8 cellular contexts compared by ENCODE assay signal in the genomic region with DNA sequence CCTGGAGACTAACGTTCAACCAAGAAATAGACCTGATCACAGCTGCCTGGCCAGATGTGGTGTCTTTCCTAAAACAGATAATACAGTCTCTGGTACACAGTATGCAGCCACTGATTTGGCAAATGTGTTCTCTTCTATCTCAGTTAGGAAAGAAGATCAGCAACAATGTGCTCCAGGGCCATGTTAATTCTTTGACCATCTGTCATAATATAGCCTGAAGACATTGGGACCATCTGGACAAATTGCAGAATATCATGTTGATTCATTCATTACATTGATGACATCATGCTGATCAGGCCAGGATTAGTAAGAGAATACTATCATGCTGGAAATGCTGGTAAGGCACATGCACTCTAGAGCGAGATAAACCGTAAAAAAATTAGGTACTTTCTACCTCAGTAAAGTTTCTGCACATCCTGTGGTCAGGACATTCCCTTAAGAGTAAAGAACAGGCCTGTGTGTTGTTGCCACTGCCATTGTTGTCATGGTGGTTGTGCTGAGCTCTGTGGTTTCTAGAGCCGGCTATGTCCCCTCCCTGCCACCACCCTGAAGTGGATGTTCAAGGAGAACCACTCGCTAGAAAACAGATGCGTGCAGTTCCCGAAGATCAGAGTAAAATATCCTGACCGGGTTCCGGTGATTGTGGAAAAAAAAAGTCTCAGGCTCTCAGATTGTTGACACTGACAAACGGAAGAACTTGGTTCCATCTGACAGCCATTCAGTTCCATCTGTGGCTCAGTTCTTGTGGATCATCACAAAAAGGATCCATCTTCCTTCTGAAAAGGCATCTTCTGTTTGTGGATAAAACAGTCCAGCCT. TPM values are rescaled to one million over a fixed set of nuclear protein-coding genes. Genes with fewer than 3 reads are reported as not detected.
A peak's percentile ranks its signal among the peaks of the same experiment; 100 is the strongest.
DNase-seq lines count a peak whose midpoint lies in the region; ATAC-seq and TF ChIP-seq lines count a peak whose summit lies in the region.

No MANE protein-coding gene starts in this region.

- no peaks in the 10 kb centered on the region for H3K9me3 Mint-ChIP-seq in activated naive CD4-positive, alpha-beta T cell treated with anti-CD3 and anti-CD28 coated beads, Interleukin-2, amount 50 U/mL, for 72 hours

- peak in 1 of 2 experiments; percentile 18; a peak in 1 of 4 replicates for TF ChIP-seq EP300 in SK-N-SH (IDR thresholded peaks at IDR 0.05; ENCODE audit: borderline replicate concordance in 1 of 2, low read depth in 1 of 2, low read length in 1 of 2)

- no peak for DNase-seq in activated naive CD4-positive, alpha-beta T cell treated with anti-CD3 and anti-CD28 coated beads, Interleukin-2, amount 50 U/mL, for 72 hours (ENCODE audit: low spot score in 2 of 2)
- no peak for DNase-seq in activated naive CD4-positive, alpha-beta T cell (lab: John Stamatoyannopoulos, UW)
- DNase-seq in SK-N-SH (peak; percentile 23), osteoblast (ENCODE audit: insufficient read length, low spot score, missing footprints) (peak; percentile 77), NCI-H2196 treated with DMSO at 0.1 percent for 48 hours (lab: John Stamatoyannopoulos, UW; ENCODE audit: unreplicated experiment) (no peak), GF-D8 (lab: John Stamatoyannopoulos, UW) (no peak), LoVo (ENCODE audit: low spot score) (no peak)

- H3K9me2 ChIP-seq in SK-N-SH = no peaks in the 10 kb centered on the region

- no peaks in the 10 kb centered on the region for H3F3A ChIP-seq in SK-N-SH (replicated peaks; ENCODE audit: insufficient read depth)

- H3K27me3 ChIP-seq in SK-N-SH (ENCODE audit: insufficient read depth) (no peaks in the 10 kb centered on the region), osteoblast (ENCODE audit: insufficient read depth, low read length) (no peaks in the 10 kb centered on the region)

- no peaks in the 10 kb centered on the region for H3K36me3 Mint-ChIP-seq in activated naive CD4-positive, alpha-beta T cell treated with anti-CD3 and anti-CD28 coated beads, Interleukin-2, amount 50 U/mL, for 72 hours

- H3K9me3 ChIP-seq in SK-N-SH (no peaks in the 10 kb centered on the region), osteoblast (ENCODE audit: low read depth, low read length) (no peaks in the 10 kb centered on the region)

- H2AFZ ChIP-seq in SK-N-SH (ENCODE audit: low read depth) (no peak overlapping the region), osteoblast (ENCODE audit: low read length) (no peak overlapping the region)

- H3K36me3 ChIP-seq in SK-N-SH (replicated peaks in 1 of 2; ENCODE audit: control insufficient read depth in 1 of 2, insufficient read depth in 2 of 2, low read length in 1 of 2) = no peaks in the 10 kb centered on the region
- no peaks in the 10 kb centered on the region for H3K36me3 ChIP-seq in osteoblast (ENCODE audit: insufficient read depth, low read length)

- POLR2A ChIA-PET in SK-N-SH (lab: Yijun Ruan, JAX) = interaction anchor here (0.6 kb wide), 1 partner anchor 16 kb away, joined by 3 read pairs; no protein-coding TSS in a partner anchor

- H3K9ac ChIP-seq in SK-N-SH = no peak overlapping the region

- 63% methylated on average over 6 of the region's 10 CpGs for WGBS in SK-N-SH (ENCODE audit: low lambda C conversion rate)

- H3K4me3 ChIP-seq in SK-N-SH (ENCODE audit: low read depth in 2 of 2, low read length in 1 of 2) = no peak overlapping the region
- no peak overlapping the region for H3K4me3 ChIP-seq in osteoblast (ENCODE audit: insufficient read depth, low read length)

- H3K79me2 ChIP-seq in SK-N-SH (ENCODE audit: insufficient read depth) (no peaks in the 10 kb centered on the region), osteoblast (ENCODE audit: insufficient read depth, low read length) (no peaks in the 10 kb centered on the region)

- CTCF ChIA-PET in SK-N-SH (lab: Yijun Ruan, JAX) = no interaction called here

- H3K4me2 ChIP-seq in SK-N-SH = no peak overlapping the region
- H3K4me2 ChIP-seq in osteoblast (ENCODE audit: insufficient read depth, low read length) = no peak overlapping the region

- TF ChIP-seq RAD21 in SK-N-SH (IDR thresholded peaks at IDR 0.05; ENCODE audit: low read length) = no peak

- no peaks in the 10 kb centered on the region for H4K20me1 ChIP-seq in SK-N-SH (ENCODE audit: insufficient read depth)
- H4K20me1 ChIP-seq in osteoblast (ENCODE audit: insufficient read depth, low read length) = no peaks in the 10 kb centered on the region

- ATAC-seq in activated naive CD4-positive, alpha-beta T cell treated with anti-CD3 and anti-CD28 coated beads, Interleukin-2, amount 50 U/mL, for 72 hours = peak; percentile 74 to 88
- ATAC-seq in HG02885 (IDR thresholded peaks at IDR 0.05; ENCODE audit: poor library complexity, unreplicated experiment) = peak; percentile 81

- TF ChIP-seq CTCF in SK-N-SH (IDR thresholded peaks at IDR 0.05) (no peak), osteoblast (IDR thresholded peaks at IDR 0.05; ENCODE audit: extremely low read depth, low read depth, low read length) (no peak)

- H3K27ac Mint-ChIP-seq in activated naive CD4-positive, alpha-beta T cell treated with anti-CD3 and anti-CD28 coated beads, Interleukin-2, amount 50 U/mL, for 72 hours = peak overlapping the region; percentile 37 to 81

- H3K27ac ChIP-seq in SK-N-SH (ENCODE audit: low read depth in 2 of 2, low read length in 1 of 2) (no peak overlapping the region), osteoblast (ENCODE audit: low read depth, low read length) (no peak overlapping the region)

- H3K4me1 ChIP-seq in SK-N-SH (ENCODE audit: control insufficient read depth in 1 of 2, insufficient read depth in 2 of 2, low read depth in 1 of 2, low read length in 1 of 2) (no peaks in the 10 kb centered on the region; a peak in 1 of 4 replicates), osteoblast (ENCODE audit: insufficient read depth, low read length) (no peaks in the 10 kb centered on the region)

TF ChIP-seq in SK-N-SH, 30 proteins besides CTCF, POLR2A, EP300 and RAD21:
- no peak for TF ChIP-seq ELF1 (IDR thresholded peaks at IDR 0.05)
- TF ChIP-seq RFX5 (IDR thresholded peaks at IDR 0.05; ENCODE audit: low read length) = no peak
- TF ChIP-seq TCF12 (IDR thresholded peaks at IDR 0.05) = peak; percentile 68
- TF ChIP-seq, protein P1, sequence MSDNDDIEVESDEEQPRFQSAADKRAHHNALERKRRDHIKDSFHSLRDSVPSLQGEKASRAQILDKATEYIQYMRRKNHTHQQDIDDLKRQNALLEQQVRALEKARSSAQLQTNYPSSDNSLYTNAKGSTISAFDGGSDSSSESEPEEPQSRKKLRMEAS (IDR thresholded peaks at IDR 0.05; ENCODE audit: low read depth) = no peak
- TF ChIP-seq, protein P2, sequence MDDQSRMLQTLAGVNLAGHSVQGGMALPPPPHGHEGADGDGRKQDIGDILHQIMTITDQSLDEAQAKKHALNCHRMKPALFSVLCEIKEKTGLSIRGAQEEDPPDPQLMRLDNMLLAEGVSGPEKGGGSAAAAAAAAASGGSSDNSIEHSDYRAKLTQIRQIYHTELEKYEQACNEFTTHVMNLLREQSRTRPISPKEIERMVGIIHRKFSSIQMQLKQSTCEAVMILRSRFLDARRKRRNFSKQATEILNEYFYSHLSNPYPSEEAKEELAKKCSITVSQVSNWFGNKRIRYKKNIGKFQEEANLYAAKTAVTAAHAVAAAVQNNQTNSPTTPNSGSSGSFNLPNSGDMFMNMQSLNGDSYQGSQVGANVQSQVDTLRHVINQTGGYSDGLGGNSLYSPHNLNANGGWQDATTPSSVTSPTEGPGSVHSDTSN (IDR thresholded peaks at IDR 0.05) = 0 out of 2 replicates have a peak, but pooled peaks have one; percentile 17
- TF ChIP-seq JUND (IDR thresholded peaks at IDR 0.05) = peak; percentile 18; the same call in 1 of the 2 replicates
- 0 out of 2 replicates have a peak, but pooled peaks have one; percentile 9 for TF ChIP-seq GATA2 (CRISPR knock-in tag; IDR thresholded peaks at IDR 0.05)
- no peak for TF ChIP-seq USF1 (IDR thresholded peaks at IDR 0.05; ENCODE audit: borderline replicate concordance, low read depth)
- no peak for TF ChIP-seq SIN3A (IDR thresholded peaks at IDR 0.05; ENCODE audit: borderline replicate concordance, low read depth, low read length)

RNA-seq across cellular contexts. Expression of gene JMY, which starts 6.4 kb away (rescaled TPM):
- total RNA-seq in activated naive CD4-positive, alpha-beta T cell treated with anti-CD3 and anti-CD28 coated beads, Interleukin-2, amount 50 U/mL, for 72 hours = 10 to 100 TPM in 1 of 2 donors, 1 to 10 TPM in 1; 7.4 to 10.0 TPM
- polyA plus RNA-seq in SK-N-SH (2012; rRNA removed) = 1.7 and 1.9 TPM in 2 replicates
- 2.6 and 3.1 TPM in 2 replicates for polyA plus RNA-seq in SK-N-SH (2012; cell fraction: cytosol; rRNA removed)
- 2.5 and 4.4 TPM in 2 replicates for polyA plus RNA-seq in SK-N-SH (2012; cell fraction: nucleus; rRNA removed)
- 30.4 and 30.8 TPM in 2 replicates for total RNA-seq in osteoblast

Comparison
In these comparisons a context has a peak if more than half of its experiments do, and no peak if none do; other contexts are left out.
1. DNase-seq: peak in SK-N-SH (single experiment) and osteoblast (single experiment); none in activated naive CD4-positive, alpha-beta T cell treated with anti-CD3 and anti-CD28 coated beads, Interleukin-2, amount 50 U/mL, for 72 hours (0 of 2), activated naive CD4-positive, alpha-beta T cell (0 of 4), NCI-H2196 treated with DMSO at 0.1 percent for 48 hours (single experiment), GF-D8 (single experiment) and LoVo (single experiment).